In genomic region chr17:57862410-57862989, GRCh38 we compare ENCODE assay signal across 13 cellular contexts. TPM values are rescaled to one million over a fixed set of nuclear protein-coding genes. Genes with fewer than 3 reads are reported as not detected.
DNase-seq lines count a peak whose midpoint lies in the region; FAIRE-seq and TF ChIP-seq lines count a peak whose summit lies in the region.
"Had no signal": no experiment of that assay in that cellular context is flagged by ENCODE, and none has a peak within 500 bp of the region (broad histone marks: within the 10 kb centered on the region; RNA-seq: fewer than 3 reads in every experiment).

No MANE protein-coding gene starts in this region.

- CTCF ChIA-PET in HEK293 (lab: Yijun Ruan, JAX) = interaction anchor here (1.2 to 17.6 kb wide), 2 partner anchors 13 to 133 kb away, joined by 3 to 434 read pairs; partner anchors contain the start of gene VEZF1

- FAIRE-seq in H54 (lab: Jason Lieb, UNC) = no peak
- FAIRE-seq: GM19239 had no signal

- H3K27me3 Mint-ChIP-seq in endodermal cell (ENCODE audit: insufficient read depth) = peaks cover 73% of the 10 kb centered on the region
- peaks cover 5% of the 10 kb centered on the region for H3K27me3 Mint-ChIP-seq in neural crest cell (ENCODE audit: low read depth)

- whole genome bisulfite sequencing in endodermal cell (ENCODE audit: insufficient coverage in 1 of 2, insufficient read length in 1 of 2), 2 experiments = 63 to 83% methylated on average over 3 to 8 of the region's 8 CpGs

- H3K9me3 ChIP-seq in HEK293 (ENCODE audit: control insufficient read depth, insufficient read depth, low read depth, low read length) = no peaks in the 10 kb centered on the region
- H3K9me3 ChIP-seq in endodermal cell (ENCODE audit: control insufficient read depth, low read length) = no peaks in the 10 kb centered on the region

- H3K27ac Mint-ChIP-seq in endodermal cell (no peak overlapping the region), neural crest cell (ENCODE audit: unreplicated experiment) (no peak overlapping the region)
- H3K27ac Mint-ChIP-seq: activated CD8-positive, alpha-beta memory T cell treated with anti-CD3 and anti-CD28 coated beads, Interleukin-2, amount 10 ng/mL, durations not matched to agents 7 days and 5 days; natural killer cell had no signal

- H3K4me3 Mint-ChIP-seq in endodermal cell (peak overlapping the region; percentile 65), neural crest cell (peak overlapping the region; percentile 54)
- H3K4me3 Mint-ChIP-seq: activated CD8-positive, alpha-beta memory T cell treated with anti-CD3 and anti-CD28 coated beads, Interleukin-2, amount 10 ng/mL, durations not matched to agents 7 days and 5 days; natural killer cell had no signal

- H3K36me3 Mint-ChIP-seq in endodermal cell (ENCODE audit: low read depth) (peaks cover 14% of the 10 kb centered on the region), neural crest cell (ENCODE audit: low read depth) (peaks cover 19% of the 10 kb centered on the region)
- H3K36me3 Mint-ChIP-seq: activated CD8-positive, alpha-beta memory T cell treated with anti-CD3 and anti-CD28 coated beads, Interleukin-2, amount 10 ng/mL, durations not matched to agents 7 days and 5 days; natural killer cell had no signal

- no peak overlapping the region for H3K9ac ChIP-seq in endodermal cell (ENCODE audit: extremely low read depth, low read length, poor library complexity, severe bottlenecking)

- H3K4me3 ChIP-seq in ACC112 (ENCODE audit: low read depth, low read length) = peak overlapping the region; percentile 77
- H3K4me3 ChIP-seq in HEK293 (ENCODE audit: low read depth, low read length) = no peak overlapping the region
- no peak overlapping the region for H3K4me3 ChIP-seq in endodermal cell (ENCODE audit: low read length)

- peaks cover 17% of the 10 kb centered on the region for H3K4me1 Mint-ChIP-seq in endodermal cell
- H3K4me1 Mint-ChIP-seq in neural crest cell = peaks cover 63% of the 10 kb centered on the region

- TF ChIP-seq CTCF in HEK293 (tag by site-specific recombination; IDR thresholded peaks at IDR 0.05) (no peak), endodermal cell (conservative IDR thresholded peaks at IDR 0.05) (no peak), neural crest cell (conservative IDR thresholded peaks at IDR 0.05) (no peak)

- H3K9me3 Mint-ChIP-seq in endodermal cell (no peaks in the 10 kb centered on the region), neural crest cell (no peaks in the 10 kb centered on the region)
- H3K9me3 Mint-ChIP-seq: natural killer cell had no signal

- TF ChIP-seq POLR2A in H54 (IDR thresholded peaks at IDR 0.05; ENCODE audit: low read depth, low read length) = no peak

- DNase-seq in endodermal cell (peak; percentile 67), neural crest cell (ENCODE audit: low read depth, low spot score) (no peak), UCSD-AML1 (lab: John Stamatoyannopoulos, UW; ENCODE audit: unreplicated experiment) (no peak), MV-4-11 (lab: John Stamatoyannopoulos, UW) (no peak), H54 (ENCODE audit: insufficient read length, low spot score) (no peak), DMS153 (lab: John Stamatoyannopoulos, UW) (no peak)
- DNase-seq: activated CD8-positive, alpha-beta memory T cell treated with anti-CD3 and anti-CD28 coated beads, Interleukin-2, amount 10 ng/mL, durations not matched to agents 7 days and 5 days; natural killer cell; NCI-H1092; SHP77 had no signal

- H3K36me3 ChIP-seq in ACC112 (ENCODE audit: insufficient read depth, low read length) (no peaks in the 10 kb centered on the region), HEK293 (ENCODE audit: control insufficient read depth in 2 of 2, insufficient read depth in 1 of 2, low read length in 2 of 2) (peaks cover 0 to 8% of the 10 kb centered on the region in 2 experiments; a peak in 2 of 3 replicates), endodermal cell (ENCODE audit: control insufficient read depth, insufficient read depth, low read length) (peaks cover 4% of the 10 kb centered on the region)

- H3K4me1 ChIP-seq in ACC112 (ENCODE audit: control insufficient read depth, insufficient read depth, low read length, unreplicated experiment) (peaks cover 24% of the 10 kb centered on the region), HEK293 (ENCODE audit: control insufficient read depth, insufficient read depth, low read length) (peaks cover 4% of the 10 kb centered on the region; the same call in 1 of the 2 replicates), endodermal cell (ENCODE audit: control insufficient read depth, insufficient read depth, low read length) (peaks cover 13% of the 10 kb centered on the region)

- H3K27me3 ChIP-seq in ACC112 (ENCODE audit: insufficient read depth, low read length) (no peaks in the 10 kb centered on the region), endodermal cell (ENCODE audit: control insufficient read depth, insufficient read depth, low read length, poor library complexity, severe bottlenecking) (no peaks in the 10 kb centered on the region)

- H2AFZ ChIP-seq in ACC112 (ENCODE audit: low read length, unreplicated experiment) = no peak overlapping the region

- H3K79me2 ChIP-seq in ACC112 (ENCODE audit: control insufficient read depth, insufficient read depth, low read length, unreplicated experiment) = no peaks in the 10 kb centered on the region

- POLR2A ChIA-PET in HEK293 (lab: Yijun Ruan, JAX) = interaction anchor here (0.7 to 2.6 kb wide), 3 partner anchors 13 to 145 kb away, joined by 3 to 10 read pairs (median 3); partner anchors contain the start of genes MRPS23 and SRSF1

- no peak overlapping the region for H3K27ac ChIP-seq in ACC112 (ENCODE audit: low read depth, low read length)
- H3K27ac ChIP-seq in HEK293 (ENCODE audit: extremely low read depth, low read depth, low read length) = no peak overlapping the region
- H3K27ac ChIP-seq in endodermal cell (ENCODE audit: low read depth, low read length) = no peak overlapping the region

TF ChIP-seq in HEK293, 187 proteins besides CTCF, POLR2A, EP300 and RAD21:
- no peak for TF ChIP-seq SP2 (tag by site-specific recombination; IDR thresholded peaks at IDR 0.05)
- no peak for TF ChIP-seq ZSCAN23 (tag by site-specific recombination; IDR thresholded peaks at IDR 0.05)
- TF ChIP-seq ZIC2 (tag by site-specific recombination; IDR thresholded peaks at IDR 0.05) = peak; percentile 86
- peak; percentile 30 for TF ChIP-seq GLIS1 (tag by site-specific recombination; IDR thresholded peaks at IDR 0.05)

RNA-seq across cellular contexts. Expression of gene MRPS23, which starts 12.7 kb away (rescaled TPM):
- total RNA-seq in endodermal cell (10 to 100 TPM; 43.9 to 49.2 TPM), neural crest cell (50.0 and 63.0 TPM in 2 replicates)
- polyA plus RNA-seq in endodermal cell (2013, experiment 1 of 2) = 40.1 TPM
- 41.1 TPM for polyA plus RNA-seq in endodermal cell (2013, experiment 2 of 2)
